In the genomic region with DNA sequence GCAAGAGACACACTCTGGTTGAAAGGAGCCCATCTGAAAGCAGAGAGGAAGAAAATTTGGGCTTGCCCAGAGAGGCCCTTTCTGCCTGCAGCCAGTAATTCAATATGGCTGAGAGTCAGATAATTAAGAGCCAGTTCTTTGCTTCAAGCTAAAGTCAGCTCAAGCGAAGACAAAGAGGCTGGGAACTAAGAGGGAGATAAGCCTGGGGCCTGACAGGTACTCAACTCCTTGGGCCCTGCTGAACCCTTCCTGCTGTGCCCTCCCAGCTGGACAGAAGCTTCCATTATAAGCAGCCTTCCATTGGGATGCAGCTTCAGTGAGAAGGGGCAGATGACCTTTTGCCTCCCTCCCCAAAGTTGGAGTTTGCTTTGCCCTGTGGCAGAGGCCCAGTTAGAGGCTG, we compare ENCODE assay signal across 18 cellular contexts. TPM values are rescaled to one million over a fixed set of nuclear protein-coding genes. Genes with fewer than 3 reads are reported as not detected.
DNase-seq lines count a peak whose midpoint lies in the region; ATAC-seq and TF ChIP-seq lines count a peak whose summit lies in the region.
"Had no signal": no experiment of that assay in that cellular context is flagged by ENCODE, and none has a peak within 500 bp of the region (broad histone marks: within the 10 kb centered on the region; RNA-seq: fewer than 3 reads in every experiment).

No MANE protein-coding gene starts in this region.

- intact Hi-C loops in upper lobe of right lung (cut with DNase I) = no loop called here

- no peaks in the 10 kb centered on the region for H3K36me3 Mint-ChIP-seq in neural progenitor cell

- H3K4me1 Mint-ChIP-seq in neural progenitor cell = peaks cover 6% of the 10 kb centered on the region

- H3K4me3 Mint-ChIP-seq in neural progenitor cell = no peak overlapping the region
- H3K4me3 Mint-ChIP-seq: CD4-positive, alpha-beta memory T cell had no signal

- no peaks in the 10 kb centered on the region for H3K36me3 ChIP-seq in HUES48 (ENCODE audit: control insufficient read depth, insufficient read depth, low read length)
- no peaks in the 10 kb centered on the region for H3K36me3 ChIP-seq in neural progenitor cell
- H3K36me3 ChIP-seq in upper lobe of right lung = no peaks in the 10 kb centered on the region

- H3K9me3 ChIP-seq in HUES48 (ENCODE audit: control insufficient read depth, insufficient read depth, low read length) = no peaks in the 10 kb centered on the region
- no peaks in the 10 kb centered on the region for H3K9me3 ChIP-seq in neural progenitor cell (ENCODE audit: low read depth)
- H3K9me3 ChIP-seq in upper lobe of right lung = no peaks in the 10 kb centered on the region

- peaks cover 15% of the 10 kb centered on the region for H4K20me1 ChIP-seq in neural progenitor cell (ENCODE audit: low read depth)

- no peak for ATAC-seq in upper lobe of right lung
- ATAC-seq: GM12878 had no signal

- no peak overlapping the region for H3K27ac Mint-ChIP-seq in neural progenitor cell
- H3K27ac Mint-ChIP-seq: CD4-positive, alpha-beta memory T cell had no signal

- H3K27me3 ChIP-seq in HUES48 (ENCODE audit: control insufficient read depth, insufficient read depth, low read length) (peaks cover 29% of the 10 kb centered on the region), neural progenitor cell (peaks cover 37% of the 10 kb centered on the region), upper lobe of right lung (peaks cover 26% of the 10 kb centered on the region)

- H3K4me2 ChIP-seq in neural progenitor cell = peak overlapping the region; percentile 72

- no peaks in the 10 kb centered on the region for H3K79me2 ChIP-seq in neural progenitor cell (ENCODE audit: low read depth)

- H3K4me1 ChIP-seq in HUES48 (ENCODE audit: control insufficient read depth, insufficient read depth, low read length) = no peaks in the 10 kb centered on the region
- H3K4me1 ChIP-seq in neural progenitor cell = peaks cover 18% of the 10 kb centered on the region
- H3K4me1 ChIP-seq in upper lobe of right lung = no peaks in the 10 kb centered on the region

- peaks cover 4% of the 10 kb centered on the region for H3K9me3 Mint-ChIP-seq in neural progenitor cell

- H3K9ac ChIP-seq in HUES48 (ENCODE audit: low read depth, low read length) = no peak overlapping the region
- H3K9ac ChIP-seq in neural progenitor cell = no peak overlapping the region
- H3K9ac ChIP-seq: GM23248 had no signal

- no peak overlapping the region for H3K4me3 ChIP-seq in HUES48 (ENCODE audit: low read depth, low read length)
- H3K4me3 ChIP-seq in neural progenitor cell = no peak overlapping the region
- H3K4me3 ChIP-seq in upper lobe of right lung = no peak overlapping the region
- H3K4me3 ChIP-seq: GM12878, GM23248 had no signal

- TF ChIP-seq CTCF in neural progenitor cell (IDR thresholded peaks at IDR 0.05) = no peak
- TF ChIP-seq CTCF in upper lobe of right lung (IDR thresholded peaks at IDR 0.05) = no peak

- H3K27ac ChIP-seq in HUES48 (ENCODE audit: low read depth, low read length) (peak overlapping the region; percentile 37), neural progenitor cell (peak overlapping the region; percentile 77), upper lobe of right lung (no peak overlapping the region)
- H3K27ac ChIP-seq: GM23248 had no signal

- DNase-seq in ELF-1 (ENCODE audit: low read depth, low spot score) (peak; percentile 51), neural progenitor cell (ENCODE audit: low spot score) (peak; percentile 77), upper lobe of right lung (peak; percentile 43), DMS 273 treated with DMSO at 0.1 percent for 48 hours (lab: John Stamatoyannopoulos, UW) (no peak), NAMALWA (ENCODE audit: low spot score) (no peak)
- DNase-seq: C1 segment of cervical spinal cord; Calu3; CD4-positive, alpha-beta memory T cell; COR-L47; DMS153; DND-41; GDM1; GM23248; H7; HCEC 1CT had no signal

- H3F3A ChIP-seq in neural progenitor cell (ENCODE audit: low read depth) = peaks cover 30% of the 10 kb centered on the region

- peaks cover 25% of the 10 kb centered on the region for H3K27me3 Mint-ChIP-seq in neural progenitor cell (ENCODE audit: insufficient read depth, low read depth)
- H3K27me3 Mint-ChIP-seq: CD4-positive, alpha-beta memory T cell had no signal

- H2AFZ ChIP-seq in neural progenitor cell (replicated peaks) = no peak overlapping the region
- H2AFZ ChIP-seq: GM23248 had no signal

RNA-seq across cellular contexts. Expression of a gene that starts 12.0 kb away (rescaled TPM):
- 1.5 and 6.3 TPM in 2 replicates for total RNA-seq in neural progenitor cell (ENCODE audit: low replicate concordance)
- total RNA-seq in upper lobe of right lung = 2.1 TPM

RNA-seq across cellular contexts. Expression of a gene that starts 21.1 kb away (rescaled TPM):
- total RNA-seq in neural progenitor cell (ENCODE audit: low replicate concordance) (0.40 TPM in 1 of 2 replicates, not detected in the other), upper lobe of right lung (not detected)
- total RNA-seq: A172; CD4-positive, alpha-beta memory T cell; GM12878; GM23248; H7 had no signal

RNA-seq across cellular contexts. Expression of a gene that starts 38.2 kb away (rescaled TPM):
- total RNA-seq in neural progenitor cell (ENCODE audit: low replicate concordance) (365 and 456 TPM in 2 replicates), upper lobe of right lung (152 TPM)

RNA-seq across cellular contexts. Expression of a gene that starts 39.2 kb away (rescaled TPM):
- 3.9 and 8.2 TPM in 2 replicates for total RNA-seq in neural progenitor cell (ENCODE audit: low replicate concordance)
- 15.5 TPM for total RNA-seq in upper lobe of right lung

RNA-seq across cellular contexts. Expression of a gene that starts 58.2 kb away (rescaled TPM):
- total RNA-seq in neural progenitor cell (ENCODE audit: low replicate concordance) = 21.0 and 31.4 TPM in 2 replicates
- total RNA-seq in upper lobe of right lung = 16.8 TPM

Comparison
In these comparisons a context has a peak if more than half of its experiments do, and no peak if none do; other contexts are left out.
1. DNase-seq: peak in ELF-1 (single experiment), neural progenitor cell (single experiment) and upper lobe of right lung (single experiment); none in DMS 273 treated with DMSO at 0.1 percent for 48 hours (single experiment) and NAMALWA (single experiment).